Comparison of ENCODE assay signal across 1 cellular context in the genomic region with DNA sequence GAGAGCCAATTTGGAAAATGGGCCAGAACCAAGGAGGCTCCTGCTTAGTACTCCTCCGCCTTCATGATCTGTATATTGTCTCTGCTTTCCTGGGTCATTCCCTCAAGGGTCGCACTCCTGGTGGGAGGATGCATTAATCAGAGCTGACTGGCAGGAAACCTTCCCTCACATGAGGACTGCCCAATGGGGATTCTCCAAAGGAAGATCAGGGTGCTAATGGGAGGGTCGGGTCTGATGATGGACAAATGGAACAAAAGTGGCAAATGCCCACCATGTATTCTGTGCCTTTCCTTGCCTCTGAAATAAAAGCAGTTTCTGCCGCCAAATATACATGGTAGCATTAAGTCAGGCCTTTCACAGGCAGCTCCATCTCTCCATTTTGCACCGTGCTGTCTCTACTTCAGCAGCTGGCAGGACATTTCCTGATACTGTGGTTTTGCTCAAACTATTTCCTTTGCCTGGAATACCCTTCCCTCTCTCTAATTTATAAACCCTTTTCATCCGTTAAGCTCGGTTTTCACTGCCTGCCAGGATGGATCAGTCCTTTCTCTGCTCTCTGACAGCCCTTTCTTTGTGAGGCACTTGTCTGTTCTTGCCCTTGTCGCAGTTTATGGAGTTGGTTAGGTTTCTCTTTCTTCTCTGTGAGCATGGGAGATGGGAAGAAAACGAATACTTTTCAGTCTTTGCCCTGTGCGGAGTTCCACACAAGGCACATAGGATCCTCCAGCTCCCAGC.
TF ChIP-seq lines count a peak whose summit lies in the region.

No MANE protein-coding gene starts in this region.

TF ChIP-seq in endothelial cell of umbilical vein, 7 proteins besides CTCF, POLR2A, EP300 and RAD21:
- TF ChIP-seq EZH2 (IDR thresholded peaks at IDR 0.05; ENCODE audit: borderline replicate concordance, low read depth, low read length, severe bottlenecking) = no peak
- no peak for TF ChIP-seq FOS (IDR thresholded peaks at IDR 0.05; ENCODE audit: borderline replicate concordance, insufficient read depth, low read length)
- TF ChIP-seq, protein P1, sequence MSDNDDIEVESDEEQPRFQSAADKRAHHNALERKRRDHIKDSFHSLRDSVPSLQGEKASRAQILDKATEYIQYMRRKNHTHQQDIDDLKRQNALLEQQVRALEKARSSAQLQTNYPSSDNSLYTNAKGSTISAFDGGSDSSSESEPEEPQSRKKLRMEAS (IDR thresholded peaks at IDR 0.05; ENCODE audit: insufficient read depth, insufficient read length) = no peak
- TF ChIP-seq MYC (IDR thresholded peaks at IDR 0.05; ENCODE audit: low read depth, low read length) = no peak
- no peak for TF ChIP-seq POLR2AphosphoS5 (IDR thresholded peaks at IDR 0.05; ENCODE audit: insufficient read depth, low read depth, low read length)
- no peak for TF ChIP-seq JUN (IDR thresholded peaks at IDR 0.05; ENCODE audit: borderline replicate concordance, insufficient read depth, insufficient read length, low read depth)
- TF ChIP-seq GATA2 (IDR thresholded peaks at IDR 0.05; ENCODE audit: insufficient read depth, insufficient read length, low read depth, low read length) = no peak
